In the genomic region with DNA sequence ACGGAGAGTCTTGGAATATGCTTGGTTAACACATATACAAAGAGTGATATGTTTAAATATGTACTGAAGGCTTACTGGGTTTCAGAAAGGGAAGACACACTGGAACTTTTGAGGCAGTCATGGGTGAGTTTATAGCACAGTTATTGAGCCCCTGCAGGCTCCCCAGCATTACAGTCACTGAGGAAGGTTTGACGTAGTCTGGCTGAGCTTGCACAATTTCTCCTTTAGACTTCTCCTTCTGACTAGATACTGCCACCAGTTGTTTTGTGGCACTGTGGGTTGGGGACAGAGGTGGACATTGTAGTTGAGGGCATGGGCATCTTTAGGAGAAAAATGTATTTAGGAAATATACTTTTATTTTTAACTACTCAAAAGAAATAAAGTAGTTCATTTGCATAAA, we compare ENCODE assay signal across 23 cellular contexts.
"Had no signal": no experiment of that assay in that cellular context is flagged by ENCODE, and none has a peak within 500 bp of the region (broad histone marks: within the 10 kb centered on the region; RNA-seq: fewer than 3 reads in every experiment).

No MANE protein-coding gene starts in this region.

- H3K27me3 ChIP-seq: body of pancreas, gastrocnemius medialis, heart left ventricle, neutrophil, tibial nerve, vagina had no signal

- H3K4me1 ChIP-seq: body of pancreas, gastrocnemius medialis, heart left ventricle, tibial nerve, vagina had no signal

- H3K9me3 ChIP-seq: body of pancreas, gastrocnemius medialis, mucosa of descending colon, neutrophil, vagina had no signal

- DNase-seq: activated CD4-positive, alpha-beta T cell treated with anti-CD3 and anti-CD28 coated beads, Interleukin-2, amount 10 ng/mL, durations not matched to agents 24 days and 14 days; activated CD4-positive, CD25-positive, alpha-beta regulatory T cell; activated CD8-positive, alpha-beta memory T cell treated with anti-CD3 and anti-CD28 coated beads, Interleukin-2, amount 50 U/mL, for 48 hours; activated CD8-positive, alpha-beta T cell treated with anti-CD3 and anti-CD28 coated beads, Interleukin-2, amount 10 ng/mL, durations not matched to agents 7 days and 5 days; activated gamma-delta T cell; activated T-cell treated with anti-CD3 and anti-CD28 coated beads, Interleukin-2, amount 50 U/mL, for 72 hours; amniotic stem cell; erythroblast; gastrocnemius medialis; heart left ventricle; left cardiac atrium; mucosa of descending colon; naive thymus-derived CD8-positive, alpha-beta T cell; posterior cingulate gyrus; retina; stimulated activated CD4-positive, alpha-beta T cell treated with anti-CD3 and anti-CD28 coated beads, Interleukin-15, amount 100 ng/mL, for 24 hours; stimulated activated CD4-positive, alpha-beta T cell treated with anti-CD3 and anti-CD28 coated beads, Interleukin-4, amount 100 ng/mL, for 24 hours; stimulated activated naive CD4-positive, alpha-beta T cell had no signal

- H3K36me3 ChIP-seq: gastrocnemius medialis, heart left ventricle, neutrophil, tibial nerve, vagina had no signal

- H3K27ac ChIP-seq: gastrocnemius medialis, heart left ventricle, neutrophil, skin epidermis, tibial nerve, vagina had no signal

- ATAC-seq: activated CD8-positive, alpha-beta T cell treated with anti-CD3 and anti-CD28 coated beads, Interleukin-2, amount 10 ng/mL, durations not matched to agents 7 days and 5 days; activated T-cell treated with anti-CD3 and anti-CD28 coated beads, Interleukin-2, amount 50 U/mL, for 72 hours; body of pancreas; gastrocnemius medialis; mucosa of descending colon; naive thymus-derived CD8-positive, alpha-beta T cell had no signal

- H3K4me3 ChIP-seq: body of pancreas, gastrocnemius medialis, heart left ventricle, mucosa of descending colon, skin epidermis, tibial nerve, vagina had no signal
